Comparison of ENCODE assay signal across 26 cellular contexts in genomic region chr12:124629117-124629516, GRCh38.
A peak's percentile ranks its signal among the peaks of the same experiment; 100 is the strongest.
DNase-seq lines count a peak whose midpoint lies in the region; ATAC-seq, FAIRE-seq and TF ChIP-seq lines count a peak whose summit lies in the region.
"Had no signal": no experiment of that assay in that cellular context is flagged by ENCODE, and none has a peak within 500 bp of the region (broad histone marks: within the 10 kb centered on the region; RNA-seq: fewer than 3 reads in every experiment).

No MANE protein-coding gene starts in this region.

- WGBS in HepG2 (ENCODE audit: low lambda C conversion rate), result 33% methylated on average over 5 of the region's 5 CpGs
- WGBS in right lobe of liver (ENCODE audit: insufficient coverage, low coverage, low lambda C conversion rate, missing lambda C conversion rate), result 100% methylated on average over 5 of the region's 5 CpGs

- H3K9me3 ChIP-seq in HepG2 (ENCODE audit: low read length) (no peaks in the 10 kb centered on the region), right lobe of liver (no peaks in the 10 kb centered on the region), subcutaneous abdominal adipose tissue (ENCODE audit: control insufficient read depth in 5 of 5, low read length in 5 of 5) (no peaks in the 10 kb centered on the region), tibial artery (no peaks in the 10 kb centered on the region), MG63 (no peaks in the 10 kb centered on the region)
- H3K9me3 ChIP-seq: A549, BE2C, BLaER1 had no signal

- TF ChIP-seq CTCF in HepG2 (CRISPR knock-in tag; IDR thresholded peaks at IDR 0.05), result no peak
- no peak for TF ChIP-seq CTCF in right lobe of liver (IDR thresholded peaks at IDR 0.05)
- TF ChIP-seq CTCF in tibial artery (IDR thresholded peaks at IDR 0.05), result no peak
- no peak for TF ChIP-seq CTCF in foreskin keratinocyte (conservative IDR thresholded peaks at IDR 0.05)

- intact Hi-C loops in HepG2 (cut with micrococcal nuclease; ENCODE audit: unreplicated experiment), result no loop called here
- intact Hi-C loops in right lobe of liver (cut with DNase I), result no loop called here
- intact Hi-C loops in tibial artery (cut with DNase I; ENCODE audit: low total_unique reads), result no loop called here

- H3K36me3 ChIP-seq in HepG2 (replicated peaks in 1 of 2; ENCODE audit: control insufficient read depth in 1 of 2, insufficient read depth in 2 of 2, low read length in 2 of 2) (no peaks in the 10 kb centered on the region), right lobe of liver (no peaks in the 10 kb centered on the region), subcutaneous abdominal adipose tissue (ENCODE audit: control insufficient read depth in 5 of 5, insufficient read depth in 5 of 5, low read length in 5 of 5) (no peaks in the 10 kb centered on the region), tibial artery (no peaks in the 10 kb centered on the region), MG63 (no peaks in the 10 kb centered on the region)
- H3K36me3 ChIP-seq: BE2C, BLaER1 had no signal

- H3K4me2 ChIP-seq in HepG2 (ENCODE audit: low read depth, low read length), result no peak overlapping the region
- H3K4me2 ChIP-seq: A549, BLaER1 had no signal

- TF ChIP-seq EP300 in HepG2 (IDR thresholded peaks at IDR 0.05; ENCODE audit: low read depth in 2 of 2, low read length in 2 of 2), result no peak
- TF ChIP-seq EP300 in HepG2 (CRISPR knock-in tag; IDR thresholded peaks at IDR 0.05; ENCODE audit: borderline replicate concordance), result no peak

- CTCF ChIA-PET in HepG2 (lab: Yijun Ruan, JAX; ENCODE audit: low intra/inter-chr PET ratio, low total read pairs), result no interaction called here

- BruUV-seq in HepG2 (replicated peaks; lab: Mats Ljungman, UMichigan), result no TSS peak

- H3K4me1 ChIP-seq in HepG2 (ENCODE audit: insufficient read depth, low read length) (peaks cover 12% of the 10 kb centered on the region), right lobe of liver (peaks cover 0 to 4% (median 0%) of the 10 kb centered on the region in 4 donors), subcutaneous abdominal adipose tissue (ENCODE audit: control insufficient read depth in 5 of 5, insufficient read depth in 5 of 5, low read length in 5 of 5) (peaks cover 14 to 69% (median 63%) of the 10 kb centered on the region in 5 donors), tibial artery (peaks cover 7 to 44% (median 23%) of the 10 kb centered on the region in 4 donors), foreskin keratinocyte (peaks cover 15% of the 10 kb centered on the region)

- H2AFZ ChIP-seq in HepG2 (ENCODE audit: low read length), result no peak overlapping the region

- no peak for TF ChIP-seq RAD21 in HepG2 (CRISPR knock-in tag; IDR thresholded peaks at IDR 0.05)

- no peak overlapping the region for H3K4me3 ChIP-seq in HepG2 (replicated peaks in 1 of 3; ENCODE audit: insufficient read depth in 1 of 3, low read depth in 2 of 3, low read length in 3 of 3)
- H3K4me3 ChIP-seq in right lobe of liver, result no peak overlapping the region
- no peak overlapping the region for H3K4me3 ChIP-seq in subcutaneous abdominal adipose tissue (ENCODE audit: low read depth in 1 of 5, low read length in 5 of 5)
- H3K4me3 ChIP-seq in tibial artery, result no peak overlapping the region
- no peak overlapping the region for H3K4me3 ChIP-seq in MG63
- H3K4me3 ChIP-seq: A549, BLaER1, GM12878 had no signal

- H3K27ac ChIP-seq in HepG2 (ENCODE audit: extremely low read length, insufficient read depth, low read length), result no peak overlapping the region
- no peak overlapping the region for H3K27ac ChIP-seq in right lobe of liver
- H3K27ac ChIP-seq in subcutaneous abdominal adipose tissue (ENCODE audit: low read depth, low read length), result peak overlapping the region; percentile 88
- H3K27ac ChIP-seq in tibial artery, result peak overlapping the region; percentile 10 to 56
- H3K27ac ChIP-seq in foreskin keratinocyte, result no peak overlapping the region
- H3K27ac ChIP-seq: 22Rv1, BLaER1 had no signal

- no peak for ATAC-seq in HepG2
- ATAC-seq in right lobe of liver, result no peak
- ATAC-seq in foreskin keratinocyte, result no peak
- ATAC-seq: A549, GM12878 had no signal

- H3K79me2 ChIP-seq in HepG2 (ENCODE audit: insufficient read depth, low read length), result no peaks in the 10 kb centered on the region

- no peak for TF ChIP-seq POLR2A in HepG2 (IDR thresholded peaks at IDR 0.05; ENCODE audit: insufficient read depth in 1 of 2, low read depth in 2 of 2, low read length in 2 of 2)
- TF ChIP-seq POLR2A in right lobe of liver (IDR thresholded peaks at IDR 0.05), result no peak

- in situ Hi-C loops in HepG2 (cut with HindIII; ENCODE audit: extremely low pct_ligation_motif_present, low pct_unique_long_range_greater_than_20kb), result no loop called here

- peaks cover 0 to 43% of the 10 kb centered on the region in 2 experiments; a peak in 3 of 5 replicates for H3K27me3 ChIP-seq in HepG2 (ENCODE audit: control insufficient read depth in 1 of 2, insufficient read depth in 2 of 2, low read length in 2 of 2)
- no peaks in the 10 kb centered on the region for H3K27me3 ChIP-seq in right lobe of liver
- no peaks in the 10 kb centered on the region for H3K27me3 ChIP-seq in subcutaneous abdominal adipose tissue (ENCODE audit: control insufficient read depth in 5 of 5, insufficient read depth in 4 of 5, low read length in 5 of 5)
- no peaks in the 10 kb centered on the region for H3K27me3 ChIP-seq in tibial artery
- no peaks in the 10 kb centered on the region for H3K27me3 ChIP-seq in foreskin keratinocyte
- H3K27me3 ChIP-seq in MG63, result no peaks in the 10 kb centered on the region
- H3K27me3 ChIP-seq: BE2C, BLaER1 had no signal

- no peak for FAIRE-seq in HepG2 (lab: Jason Lieb, UNC)
- FAIRE-seq: A549, GM12878, GM12892, GM18507, GM19239 had no signal

- H3K9ac ChIP-seq in HepG2 (ENCODE audit: insufficient read depth, low read depth, low read length) (no peak overlapping the region), subcutaneous abdominal adipose tissue (ENCODE audit: low read length in 5 of 5) (no peak overlapping the region)
- H3K9ac ChIP-seq: BLaER1 had no signal

- POLR2A ChIA-PET in HepG2 (lab: Yijun Ruan, JAX), result no interaction called here

- no peaks in the 10 kb centered on the region for H4K20me1 ChIP-seq in HepG2 (ENCODE audit: insufficient read depth, low read length)
- H4K20me1 ChIP-seq: BLaER1 had no signal

- DNase-seq in HepG2 (ENCODE audit: low spot score) (no peak), right lobe of liver (no peak), tibial artery (no peak), foreskin keratinocyte (no peak), MG63 (no peak)
- DNase-seq: BE2C; C1 segment of cervical spinal cord; CD4-positive, alpha-beta memory T cell; CD4-positive, CD25-positive, alpha-beta regulatory T cell; CD8-positive, alpha-beta memory T cell; COR-L47; DMS 273 treated with DMSO at 0.1 percent for 48 hours; DMS153; DMS53; DMS79; DND-41; EL; GDM1 had no signal

TF ChIP-seq in HepG2, 621 proteins besides CTCF, POLR2A, EP300 and RAD21 (continues in another document):
- TF ChIP-seq SETDB1 (CRISPR knock-in tag; IDR thresholded peaks at IDR 0.05; ENCODE audit: borderline replicate concordance), result no peak
- TF ChIP-seq, protein P1, sequence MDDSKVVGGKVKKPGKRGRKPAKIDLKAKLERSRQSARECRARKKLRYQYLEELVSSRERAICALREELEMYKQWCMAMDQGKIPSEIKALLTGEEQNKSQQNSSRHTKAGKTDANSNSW (CRISPR knock-in tag; IDR thresholded peaks at IDR 0.05; ENCODE audit: borderline replicate concordance), result no peak
- TF ChIP-seq, protein P2, sequence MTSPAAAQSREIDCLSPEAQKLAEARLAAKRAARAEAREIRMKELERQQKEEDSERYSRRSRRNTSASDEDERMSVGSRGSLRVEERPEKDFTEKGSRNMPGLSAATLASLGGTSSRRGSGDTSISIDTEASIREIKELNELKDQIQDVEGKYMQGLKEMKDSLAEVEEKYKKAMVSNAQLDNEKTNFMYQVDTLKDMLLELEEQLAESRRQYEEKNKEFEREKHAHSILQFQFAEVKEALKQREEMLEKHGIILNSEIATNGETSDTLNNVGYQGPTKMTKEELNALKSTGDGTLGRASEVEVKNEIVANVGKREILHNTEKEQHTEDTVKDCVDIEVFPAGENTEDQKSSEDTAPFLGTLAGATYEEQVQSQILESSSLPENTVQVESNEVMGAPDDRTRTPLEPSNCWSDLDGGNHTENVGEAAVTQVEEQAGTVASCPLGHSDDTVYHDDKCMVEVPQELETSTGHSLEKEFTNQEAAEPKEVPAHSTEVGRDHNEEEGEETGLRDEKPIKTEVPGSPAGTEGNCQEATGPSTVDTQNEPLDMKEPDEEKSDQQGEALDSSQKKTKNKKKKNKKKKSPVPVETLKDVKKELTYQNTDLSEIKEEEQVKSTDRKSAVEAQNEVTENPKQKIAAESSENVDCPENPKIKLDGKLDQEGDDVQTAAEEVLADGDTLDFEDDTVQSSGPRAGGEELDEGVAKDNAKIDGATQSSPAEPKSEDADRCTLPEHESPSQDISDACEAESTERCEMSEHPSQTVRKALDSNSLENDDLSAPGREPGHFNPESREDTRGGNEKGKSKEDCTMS (CRISPR knock-in tag; conservative IDR thresholded peaks at IDR 0.05), result no peak

Comparison
In these comparisons a context has a peak if more than half of its experiments do, and no peak if none do; other contexts are left out.
1. H3K27ac ChIP-seq: peak in subcutaneous abdominal adipose tissue (single experiment) and tibial artery (2 of 2); none in HepG2 (single experiment), right lobe of liver (0 of 3) and foreskin keratinocyte (single experiment).